In genomic region chr19:4067396-4068057, GRCh38 we compare ENCODE assay signal across 8 cellular contexts. TPM values are rescaled to one million over a fixed set of nuclear protein-coding genes. Genes with fewer than 3 reads are reported as not detected.
DNase-seq lines count a peak whose midpoint lies in the region; ATAC-seq and TF ChIP-seq lines count a peak whose summit lies in the region.

No MANE protein-coding gene starts in this region.

- WGBS in psoas muscle, 3 donors, result 1 to 2% (median 1%) methylated on average over 27 to 58 of the region's 58 CpGs

- H3K36me3 ChIP-seq in psoas muscle (ENCODE audit: insufficient read depth in 1 of 2, low read depth in 1 of 2), result no peaks in the 10 kb centered on the region

- DNase-seq in activated T-cell treated with anti-CD3 and anti-CD28 coated beads, Interleukin-2, amount 50 U/mL, for 24 hours, result peak; percentile 79
- DNase-seq in activated T-cell treated with anti-CD3 and anti-CD28 coated beads, Interleukin-2, amount 50 U/mL, for 48 hours, result no peak
- DNase-seq in activated CD4-positive, alpha-beta memory T cell treated with anti-CD3 and anti-CD28 coated beads, Interleukin-2, amount 10 ng/mL, durations not matched to agents 7 days and 5 days, result no peak
- DNase-seq in glutamatergic neuron (peak; percentile 45), psoas muscle (peak; percentile 48 to 56), LoVo (ENCODE audit: low spot score) (no peak), GM19240 (ENCODE audit: insufficient read length, low spot score) (no peak)

- POLR2A ChIA-PET in activated CD4-positive, alpha-beta memory T cell treated with anti-CD3 and anti-CD28 coated beads, Interleukin-2, amount 10 ng/mL, durations not matched to agents 7 days and 5 days (lab: Charles Lee), result interaction anchor here (0.7 to 2.8 kb wide), 5 partner anchors 22 to 36 kb away, joined by 3 to 23 read pairs (median 4); no protein-coding TSS in a partner anchor

- ATAC-seq in psoas muscle, result no peak
- no peak for ATAC-seq in GM18505 (IDR thresholded peaks at IDR 0.05; ENCODE audit: unreplicated experiment)

- peak overlapping the region; percentile 77 for H3K27ac Mint-ChIP-seq in activated T-cell treated with anti-CD3 and anti-CD28 coated beads, Interleukin-2, amount 50 U/mL, for 24 hours
- H3K27ac Mint-ChIP-seq in activated CD4-positive, alpha-beta memory T cell treated with anti-CD3 and anti-CD28 coated beads, Interleukin-2, amount 10 ng/mL, durations not matched to agents 7 days and 5 days, result peak overlapping the region; percentile 87
- H3K27ac Mint-ChIP-seq in glutamatergic neuron (ENCODE audit: unreplicated experiment), result no peak overlapping the region

- H3K36me3 Mint-ChIP-seq in activated T-cell treated with anti-CD3 and anti-CD28 coated beads, Interleukin-2, amount 50 U/mL, for 24 hours (ENCODE audit: low read depth), result peaks cover 17% of the 10 kb centered on the region
- peaks cover 12% of the 10 kb centered on the region for H3K36me3 Mint-ChIP-seq in activated CD4-positive, alpha-beta memory T cell treated with anti-CD3 and anti-CD28 coated beads, Interleukin-2, amount 10 ng/mL, durations not matched to agents 7 days and 5 days (ENCODE audit: low read depth)
- no peaks in the 10 kb centered on the region for H3K36me3 Mint-ChIP-seq in glutamatergic neuron (ENCODE audit: unreplicated experiment)

- CTCF ChIA-PET in activated CD4-positive, alpha-beta memory T cell treated with anti-CD3 and anti-CD28 coated beads, Interleukin-2, amount 10 ng/mL, durations not matched to agents 7 days and 5 days (lab: Charles Lee), result no interaction called here

- TF ChIP-seq CTCF in glutamatergic neuron (IDR thresholded peaks at IDR 0.05; ENCODE audit: partially characterized antibody, unreplicated experiment) (peak; percentile 10), psoas muscle (IDR thresholded peaks at IDR 0.05) (no peak)

- H3K27ac ChIP-seq in psoas muscle, result peak overlapping the region; percentile 86

- peak overlapping the region; percentile 73 for H3K4me3 Mint-ChIP-seq in activated T-cell treated with anti-CD3 and anti-CD28 coated beads, Interleukin-2, amount 50 U/mL, for 24 hours
- H3K4me3 Mint-ChIP-seq in activated CD4-positive, alpha-beta memory T cell treated with anti-CD3 and anti-CD28 coated beads, Interleukin-2, amount 10 ng/mL, durations not matched to agents 7 days and 5 days, result peak overlapping the region; percentile 78
- peak overlapping the region; percentile 73 for H3K4me3 Mint-ChIP-seq in glutamatergic neuron (ENCODE audit: unreplicated experiment)

- no peaks in the 10 kb centered on the region for H3K9me3 Mint-ChIP-seq in activated T-cell treated with anti-CD3 and anti-CD28 coated beads, Interleukin-2, amount 50 U/mL, for 24 hours
- H3K9me3 Mint-ChIP-seq in activated CD4-positive, alpha-beta memory T cell treated with anti-CD3 and anti-CD28 coated beads, Interleukin-2, amount 10 ng/mL, durations not matched to agents 7 days and 5 days, result no peaks in the 10 kb centered on the region
- peaks cover 3% of the 10 kb centered on the region for H3K9me3 Mint-ChIP-seq in glutamatergic neuron (ENCODE audit: unreplicated experiment)

- H3K4me1 Mint-ChIP-seq in activated T-cell treated with anti-CD3 and anti-CD28 coated beads, Interleukin-2, amount 50 U/mL, for 24 hours (ENCODE audit: low read depth), result peaks cover 31% of the 10 kb centered on the region
- peaks cover 34% of the 10 kb centered on the region for H3K4me1 Mint-ChIP-seq in activated CD4-positive, alpha-beta memory T cell treated with anti-CD3 and anti-CD28 coated beads, Interleukin-2, amount 10 ng/mL, durations not matched to agents 7 days and 5 days
- no peaks in the 10 kb centered on the region for H3K4me1 Mint-ChIP-seq in glutamatergic neuron (ENCODE audit: low read depth, unreplicated experiment)

- peaks cover 17% of the 10 kb centered on the region for H3K4me1 ChIP-seq in psoas muscle

- TF ChIP-seq POLR2A in GM18505 (IDR thresholded peaks at IDR 0.05; ENCODE audit: borderline replicate concordance, extremely low read depth, insufficient read depth, insufficient read length), result no peak

- intact Hi-C loops in psoas muscle (cut with DNase I), result loop anchor here (5.0 kb wide), 2 partner anchors 45 to 55 kb away; partner anchors contain the start of gene MAP2K2 (in 1 of the 2)

- H3K4me3 ChIP-seq in psoas muscle, result peak overlapping the region; percentile 87

- no peaks in the 10 kb centered on the region for H3K9me3 ChIP-seq in psoas muscle

- no peaks in the 10 kb centered on the region for H3K27me3 ChIP-seq in psoas muscle (ENCODE audit: insufficient read depth in 3 of 3, low read length in 2 of 3)

- H3K27me3 Mint-ChIP-seq in activated T-cell treated with anti-CD3 and anti-CD28 coated beads, Interleukin-2, amount 50 U/mL, for 24 hours, result no peaks in the 10 kb centered on the region
- no peaks in the 10 kb centered on the region for H3K27me3 Mint-ChIP-seq in activated CD4-positive, alpha-beta memory T cell treated with anti-CD3 and anti-CD28 coated beads, Interleukin-2, amount 10 ng/mL, durations not matched to agents 7 days and 5 days
- H3K27me3 Mint-ChIP-seq in glutamatergic neuron (ENCODE audit: unreplicated experiment), result peaks cover 6% of the 10 kb centered on the region

RNA-seq across cellular contexts. Expression of gene ZBTB7A, which starts 0.8 kb away (rescaled TPM):
- 10 to 100 TPM; 53.1 to 53.5 TPM for total RNA-seq in activated CD4-positive, alpha-beta memory T cell treated with anti-CD3 and anti-CD28 coated beads, Interleukin-2, amount 10 ng/mL, durations not matched to agents 7 days and 5 days
- 21.8 TPM for total RNA-seq in glutamatergic neuron (ENCODE audit: unreplicated experiment)
- 10 to 100 TPM; 25.7 to 55.9 (median 45.7) TPM for total RNA-seq in psoas muscle
- polyA plus RNA-seq in psoas muscle, result 10 to 100 TPM; 18.5 to 20.3 (median 20.0) TPM

RNA-seq across cellular contexts. Expression of gene MAP2K2, which starts 56.4 kb away (rescaled TPM):
- 100 to 1,000 TPM; 186 to 202 TPM for total RNA-seq in activated CD4-positive, alpha-beta memory T cell treated with anti-CD3 and anti-CD28 coated beads, Interleukin-2, amount 10 ng/mL, durations not matched to agents 7 days and 5 days
- total RNA-seq in glutamatergic neuron (ENCODE audit: unreplicated experiment), result 148 TPM
- 100 to 1,000 TPM; 136 to 192 (median 151) TPM for total RNA-seq in psoas muscle
- polyA plus RNA-seq in psoas muscle, result 100 to 1,000 TPM; 189 to 290 (median 207) TPM

RNA-seq across cellular contexts. Expression of gene PIAS4, which starts 60.0 kb away (rescaled TPM):
- total RNA-seq in activated CD4-positive, alpha-beta memory T cell treated with anti-CD3 and anti-CD28 coated beads, Interleukin-2, amount 10 ng/mL, durations not matched to agents 7 days and 5 days, result 10 to 100 TPM; 28.6 to 33.2 TPM
- total RNA-seq in glutamatergic neuron (ENCODE audit: unreplicated experiment) (95.8 TPM), psoas muscle (10 to 100 TPM; 14.6 to 27.2 (median 17.0) TPM)
- polyA plus RNA-seq in psoas muscle, result 10 to 100 TPM; 12.7 to 21.8 (median 14.6) TPM

Comparison
In these comparisons a context has a peak if more than half of its experiments do, and no peak if none do; other contexts are left out.
1. DNase-seq: peak in activated T-cell treated with anti-CD3 and anti-CD28 coated beads, Interleukin-2, amount 50 U/mL, for 24 hours (single experiment), glutamatergic neuron (single experiment) and psoas muscle (2 of 2); none in activated T-cell treated with anti-CD3 and anti-CD28 coated beads, Interleukin-2, amount 50 U/mL, for 48 hours (0 of 2), activated CD4-positive, alpha-beta memory T cell treated with anti-CD3 and anti-CD28 coated beads, Interleukin-2, amount 10 ng/mL, durations not matched to agents 7 days and 5 days (single experiment), LoVo (single experiment) and GM19240 (single experiment).
2. Peak in every context shown above with its lines, with median percentiles within 50 percentile points of each other: H3K4me3 Mint-ChIP-seq.